ENCODE assay signal across 17 cellular contexts in genomic region chr1:15145327-15145726, GRCh38. TPM values are rescaled to one million over a fixed set of nuclear protein-coding genes. Genes with fewer than 3 reads are reported as not detected.
DNase-seq lines count a peak whose midpoint lies in the region; ATAC-seq, FAIRE-seq and TF ChIP-seq lines count a peak whose summit lies in the region.
"Had no signal": no experiment of that assay in that cellular context is flagged by ENCODE, and none has a peak within 500 bp of the region (broad histone marks: within the 10 kb centered on the region; RNA-seq: fewer than 3 reads in every experiment).

No MANE protein-coding gene starts in this region.

- H3K9me3 Mint-ChIP-seq in neural progenitor cell: peaks cover 3% of the 10 kb centered on the region
- peaks cover 8% of the 10 kb centered on the region for H3K9me3 Mint-ChIP-seq in type B pancreatic cell

- peak overlapping the region; percentile 46 for H3K4me3 Mint-ChIP-seq in neural progenitor cell
- H3K4me3 Mint-ChIP-seq in type B pancreatic cell: no peak overlapping the region
- H3K4me3 Mint-ChIP-seq: B cell; CD8-positive, alpha-beta T cell had no signal

- no peak overlapping the region for H2AFZ ChIP-seq in neural progenitor cell (replicated peaks)
- H2AFZ ChIP-seq: GM23248 had no signal

- TF ChIP-seq EP300 in stomach (IDR thresholded peaks at IDR 0.05): no peak

- H3K27me3 Mint-ChIP-seq in neural progenitor cell (ENCODE audit: insufficient read depth, low read depth) (peaks cover 13% of the 10 kb centered on the region), type B pancreatic cell (no peaks in the 10 kb centered on the region)

- H3K36me3 ChIP-seq in left lung (no peaks in the 10 kb centered on the region), neural progenitor cell (no peaks in the 10 kb centered on the region), stomach (no peaks in the 10 kb centered on the region)
- H3K36me3 ChIP-seq: BLaER1 treated with 17β-estradiol and CSF1 and Interleukin-3, amounts not matched to agents 10 nM and 100 nM; HAP-1 had no signal

- TF ChIP-seq POLR2A in GM12891 (IDR thresholded peaks at IDR 0.05; ENCODE audit: low read depth, low read length) (no peak), stomach (IDR thresholded peaks at IDR 0.05) (no peak)

- H3K4me1 ChIP-seq in left lung (peaks cover 0 to 4% of the 10 kb centered on the region in 2 donors), neural progenitor cell (no peaks in the 10 kb centered on the region), stomach (peaks cover 5 to 38% (median 20%) of the 10 kb centered on the region in 4 donors)
- H3K4me1 ChIP-seq: HAP-1 had no signal

- no peaks in the 10 kb centered on the region for H3K36me3 Mint-ChIP-seq in neural progenitor cell
- no peaks in the 10 kb centered on the region for H3K36me3 Mint-ChIP-seq in type B pancreatic cell
- H3K36me3 Mint-ChIP-seq: CD8-positive, alpha-beta T cell had no signal

- DNase-seq in GM12891 (ENCODE audit: insufficient read length, low spot score) (no peak), left lung (no peak), neural progenitor cell (ENCODE audit: low spot score) (no peak), type B pancreatic cell (ENCODE audit: extremely low spot score, unreplicated experiment) (no peak), SK-N-DZ (ENCODE audit: low spot score) (no peak), iPS-NIHi7 (ENCODE audit: extremely low spot score) (no peak), stomach (no peak)
- DNase-seq: CD8-positive, alpha-beta T cell; DMS53; DND-41; EL; GM23248 had no signal

- no peaks in the 10 kb centered on the region for H3F3A ChIP-seq in neural progenitor cell (ENCODE audit: low read depth)

- WGBS in stomach, 5 donors: 38 to 61% (median 52%) methylated on average over 2 of the region's 2 CpGs

- H3K27ac ChIP-seq in left lung (no peak overlapping the region), neural progenitor cell (no peak overlapping the region), stomach (peak overlapping the region in 2 of 5 donors; percentile 24 to 67)
- H3K27ac ChIP-seq: BLaER1 treated with 17β-estradiol and CSF1 and Interleukin-3, amounts not matched to agents 10 nM and 100 nM; GM23248 had no signal

- peak; percentile 43 for ATAC-seq in left lung
- ATAC-seq: CD8-positive, alpha-beta T cell; GM12878 had no signal

- no peak overlapping the region for H3K9ac ChIP-seq in neural progenitor cell
- H3K9ac ChIP-seq: BLaER1 treated with 17β-estradiol and CSF1 and Interleukin-3, amounts not matched to agents 10 nM and 100 nM; GM23248 had no signal

- FAIRE-seq in GM12891 (lab: Jason Lieb, UNC): peak; percentile 45
- FAIRE-seq: GM12878, GM19239 had no signal

- no peaks in the 10 kb centered on the region for H4K20me1 ChIP-seq in neural progenitor cell (ENCODE audit: low read depth)
- H4K20me1 ChIP-seq: BLaER1 treated with 17β-estradiol and CSF1 and Interleukin-3, amounts not matched to agents 10 nM and 100 nM had no signal

- H3K4me1 Mint-ChIP-seq in neural progenitor cell: peaks cover 28% of the 10 kb centered on the region
- peaks cover 16% of the 10 kb centered on the region for H3K4me1 Mint-ChIP-seq in type B pancreatic cell (ENCODE audit: unreplicated experiment)
- H3K4me1 Mint-ChIP-seq: B cell had no signal

- H3K9me3 ChIP-seq in left lung (no peaks in the 10 kb centered on the region), neural progenitor cell (ENCODE audit: low read depth) (no peaks in the 10 kb centered on the region), stomach (no peaks in the 10 kb centered on the region)
- H3K9me3 ChIP-seq: BLaER1 treated with 17β-estradiol and CSF1 and Interleukin-3, amounts not matched to agents 10 nM and 100 nM; HAP-1 had no signal

- H3K4me2 ChIP-seq in neural progenitor cell: no peak overlapping the region

- H3K79me2 ChIP-seq in neural progenitor cell (ENCODE audit: low read depth): no peaks in the 10 kb centered on the region

- no peak overlapping the region for H3K27ac Mint-ChIP-seq in neural progenitor cell
- H3K27ac Mint-ChIP-seq in type B pancreatic cell: peak overlapping the region; percentile 44
- H3K27ac Mint-ChIP-seq: B cell; CD8-positive, alpha-beta T cell had no signal

- TF ChIP-seq CTCF in left lung (IDR thresholded peaks at IDR 0.05) (no peak), neural progenitor cell (IDR thresholded peaks at IDR 0.05) (no peak), type B pancreatic cell (conservative IDR thresholded peaks at IDR 0.05) (no peak), stomach (IDR thresholded peaks at IDR 0.05) (no peak)

- no peaks in the 10 kb centered on the region for H3K27me3 ChIP-seq in left lung
- H3K27me3 ChIP-seq in neural progenitor cell: peaks cover 25% of the 10 kb centered on the region
- H3K27me3 ChIP-seq in stomach: no peaks in the 10 kb centered on the region

- intact Hi-C loops in left lung (cut with DNase I) (no loop called here), stomach (cut with DNase I; ENCODE audit: low total_unique reads) (no loop called here)

- H3K4me3 ChIP-seq in left lung (no peak overlapping the region), neural progenitor cell (no peak overlapping the region), stomach (no peak overlapping the region)
- H3K4me3 ChIP-seq: BLaER1 treated with 17β-estradiol and CSF1 and Interleukin-3, amounts not matched to agents 10 nM and 100 nM; GM12878; GM23248; HAP-1 had no signal

TF ChIP-seq in GM12891, 5 proteins besides CTCF, POLR2A, EP300 and RAD21:
- no peak for TF ChIP-seq PAX5 (IDR thresholded peaks at IDR 0.05; ENCODE audit: insufficient read depth, low read length, severe bottlenecking)
- no peak for TF ChIP-seq POU2F2 (IDR thresholded peaks at IDR 0.05; ENCODE audit: low read depth, low read length)
- no peak for TF ChIP-seq SPI1 (IDR thresholded peaks at IDR 0.05; ENCODE audit: low read depth, low read length)
- no peak for TF ChIP-seq TAF1 (IDR thresholded peaks at IDR 0.05; ENCODE audit: low read depth, low read length)
- TF ChIP-seq POLR2AphosphoS5 (IDR thresholded peaks at IDR 0.05; ENCODE audit: low read depth, low read length): no peak

RNA-seq across cellular contexts. Expression of gene TMEM51, which starts 8.2 kb away (rescaled TPM):
- polyA plus RNA-seq in GM12891 (2012; ENCODE audit: low read depth, missing spikeins): 1.3 TPM
- total RNA-seq in left lung: 10 to 100 TPM; 17.9 TPM
- 5.2 and 6.2 TPM in 2 replicates for total RNA-seq in neural progenitor cell (ENCODE audit: low replicate concordance)
- 12.5 and 28.8 TPM in 2 replicates for total RNA-seq in type B pancreatic cell (ENCODE audit: low replicate concordance)
- polyA plus RNA-seq in SK-N-DZ (2014; cell fraction: cytosol; rRNA removed): 27.4 and 37.8 TPM in 2 replicates
- polyA plus RNA-seq in SK-N-DZ (2014; cell fraction: nucleus; rRNA removed): 11.9 and 19.9 TPM in 2 replicates
- 10 to 100 TPM in 4 of 5 donors, 1 to 10 TPM in 1; 1.2 to 32.2 (median 13.8) TPM for total RNA-seq in stomach
- 10 to 100 TPM; 13.6 to 18.2 (median 17.2) TPM for polyA plus RNA-seq in stomach
- total RNA-seq: CD8-positive, alpha-beta T cell had no signal
